In the genomic region with DNA sequence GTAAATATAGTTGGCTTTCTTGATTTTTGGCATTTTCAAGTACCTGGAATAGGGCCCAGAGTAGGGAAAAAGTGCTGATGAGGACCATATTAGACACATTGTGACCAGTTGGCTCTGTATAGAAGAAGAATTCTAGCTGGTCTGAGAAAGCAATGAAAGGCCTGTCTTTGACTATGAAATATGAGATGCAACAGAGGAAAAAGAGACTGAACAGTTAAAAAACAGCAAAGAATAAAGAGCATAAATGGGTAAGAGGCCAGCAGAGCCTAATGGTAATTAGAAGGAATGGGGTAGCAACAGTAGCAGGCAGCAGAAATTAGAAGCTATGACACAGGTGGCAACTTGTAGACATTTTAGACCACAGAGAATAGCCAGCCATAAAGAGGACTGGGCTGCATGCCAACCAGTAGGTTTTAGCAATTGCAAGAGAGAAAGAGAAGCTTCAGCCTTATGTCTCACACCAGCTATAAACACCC, we compare ENCODE assay signal across 9 cellular contexts.
DNase-seq lines count a peak whose midpoint lies in the region; ATAC-seq, FAIRE-seq and TF ChIP-seq lines count a peak whose summit lies in the region.
"Had no signal": no experiment of that assay in that cellular context is flagged by ENCODE, and none has a peak within 500 bp of the region (broad histone marks: within the 10 kb centered on the region; RNA-seq: fewer than 3 reads in every experiment).

No MANE protein-coding gene starts in this region.

- no peak overlapping the region for H3K4me2 ChIP-seq in endothelial cell of umbilical vein (ENCODE audit: insufficient read depth, low read length)

- no peak overlapping the region for H3K27ac ChIP-seq in endothelial cell of umbilical vein (ENCODE audit: insufficient read depth, low read depth, low read length)

- H3K9me3 ChIP-seq in endothelial cell of umbilical vein (replicated peaks; ENCODE audit: control insufficient read depth, insufficient read depth, low read length), result no peaks in the 10 kb centered on the region

- no peaks in the 10 kb centered on the region for H3K4me1 ChIP-seq in endothelial cell of umbilical vein (ENCODE audit: control insufficient read depth, extremely low read depth, insufficient read depth, low read length)

- POLR2A ChIA-PET in endothelial cell of umbilical vein (lab: Charles Lee), result no interaction called here

- H3K36me3 ChIP-seq in endothelial cell of umbilical vein (ENCODE audit: control insufficient read depth in 2 of 2, extremely low read depth in 1 of 2, insufficient read depth in 2 of 2, low read length in 2 of 2), result no peaks in the 10 kb centered on the region

- peak; percentile 50 for ATAC-seq in HG03378 (IDR thresholded peaks at IDR 0.05; ENCODE audit: unreplicated experiment)
- ATAC-seq in GM19351 (IDR thresholded peaks at IDR 0.05; ENCODE audit: unreplicated experiment), result no peak
- ATAC-seq in GM21360 (IDR thresholded peaks at IDR 0.05; ENCODE audit: unreplicated experiment), result no peak
- ATAC-seq in GM19395 (IDR thresholded peaks at IDR 0.05; ENCODE audit: unreplicated experiment), result no peak

- peaks cover 2% of the 10 kb centered on the region for H3K9me1 ChIP-seq in endothelial cell of umbilical vein (replicated peaks; ENCODE audit: control insufficient read depth, extremely low read depth, insufficient read depth, low read length)

- no peak for FAIRE-seq in endothelial cell of umbilical vein (lab: Jason Lieb, UNC)

- no peak overlapping the region for H3K9ac ChIP-seq in endothelial cell of umbilical vein (replicated peaks; ENCODE audit: extremely low read depth, insufficient read depth, low read length)

- no peak for TF ChIP-seq CTCF in endothelial cell of umbilical vein (IDR thresholded peaks at IDR 0.05; ENCODE audit: extremely low read depth in 1 of 2, insufficient read depth in 1 of 2, low read depth in 1 of 2, low read length in 2 of 2)

- H3K27me3 ChIP-seq in endothelial cell of umbilical vein (ENCODE audit: control insufficient read depth in 2 of 2, insufficient read depth in 2 of 2, low read length in 2 of 2), result no peaks in the 10 kb centered on the region

- H3K79me2 ChIP-seq in endothelial cell of umbilical vein (ENCODE audit: control insufficient read depth, insufficient read depth, low read length), result no peaks in the 10 kb centered on the region

- no TSS peak for BruUV-seq in endothelial cell of umbilical vein (replicated peaks; lab: Mats Ljungman, UMichigan)

- CTCF ChIA-PET in endothelial cell of umbilical vein (lab: Charles Lee), result interaction anchor here (1.2 to 1.5 kb wide), 2 partner anchors 12 to 57 kb away, joined by 3 read pairs; no protein-coding TSS in a partner anchor

- H2AFZ ChIP-seq in endothelial cell of umbilical vein (ENCODE audit: low read depth, low read length), result no peak overlapping the region

- TF ChIP-seq POLR2A in endothelial cell of umbilical vein (IDR thresholded peaks at IDR 0.05; ENCODE audit: low read depth, low read length), result no peak

- dilution Hi-C loops in endothelial cell of umbilical vein (cut with MboI; ENCODE audit: extremely low pct_ligation_motif_present, low sequenced_read_pairs), result no loop called here

- no peaks in the 10 kb centered on the region for H4K20me1 ChIP-seq in endothelial cell of umbilical vein (replicated peaks; ENCODE audit: control insufficient read depth, extremely low read depth, insufficient read depth, low read length)

- intact Hi-C loops in endothelial cell of umbilical vein (cut with micrococcal nuclease), result no loop called here

- no peak overlapping the region for H3K4me3 ChIP-seq in endothelial cell of umbilical vein (replicated peaks in 1 of 3; ENCODE audit: insufficient read depth in 1 of 3, low read depth in 1 of 3, low read length in 3 of 3)

- DNase-seq in GM03348 (ENCODE audit: low spot score) (peak; percentile 11), NCI-H345 (lab: John Stamatoyannopoulos, UW) (peak; percentile 89), endothelial cell of umbilical vein (ENCODE audit: low read depth, low spot score) (peak; percentile 16)
- no peak for DNase-seq in activated CD4-positive, alpha-beta T cell treated with anti-CD3 and anti-CD28 coated beads, Interleukin-2, amount 50 U/mL, for 4 hours
- DNase-seq: naive B cell had no signal

TF ChIP-seq in endothelial cell of umbilical vein, 7 proteins besides CTCF, POLR2A, EP300 and RAD21:
- TF ChIP-seq JUN (IDR thresholded peaks at IDR 0.05; ENCODE audit: borderline replicate concordance, insufficient read depth, insufficient read length, low read depth), result no peak
- TF ChIP-seq POLR2AphosphoS5 (IDR thresholded peaks at IDR 0.05; ENCODE audit: insufficient read depth, low read depth, low read length), result no peak
- TF ChIP-seq MYC (IDR thresholded peaks at IDR 0.05; ENCODE audit: low read depth, low read length), result no peak
- TF ChIP-seq GATA2 (IDR thresholded peaks at IDR 0.05; ENCODE audit: insufficient read depth, insufficient read length, low read depth, low read length), result no peak
- no peak for TF ChIP-seq FOS (IDR thresholded peaks at IDR 0.05; ENCODE audit: borderline replicate concordance, insufficient read depth, low read length)
- TF ChIP-seq, protein P1, sequence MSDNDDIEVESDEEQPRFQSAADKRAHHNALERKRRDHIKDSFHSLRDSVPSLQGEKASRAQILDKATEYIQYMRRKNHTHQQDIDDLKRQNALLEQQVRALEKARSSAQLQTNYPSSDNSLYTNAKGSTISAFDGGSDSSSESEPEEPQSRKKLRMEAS (IDR thresholded peaks at IDR 0.05; ENCODE audit: insufficient read depth, insufficient read length), result no peak
- TF ChIP-seq EZH2 (IDR thresholded peaks at IDR 0.05; ENCODE audit: borderline replicate concordance, low read depth, low read length, severe bottlenecking), result no peak

Comparison
In these comparisons a context has a peak if more than half of its experiments do, and no peak if none do; other contexts are left out.
1. DNase-seq: peak in GM03348 (single experiment), NCI-H345 (single experiment) and endothelial cell of umbilical vein (single experiment); none in activated CD4-positive, alpha-beta T cell treated with anti-CD3 and anti-CD28 coated beads, Interleukin-2, amount 50 U/mL, for 4 hours (0 of 2).